1 cellular context compared by ENCODE assay signal in the genomic region with DNA sequence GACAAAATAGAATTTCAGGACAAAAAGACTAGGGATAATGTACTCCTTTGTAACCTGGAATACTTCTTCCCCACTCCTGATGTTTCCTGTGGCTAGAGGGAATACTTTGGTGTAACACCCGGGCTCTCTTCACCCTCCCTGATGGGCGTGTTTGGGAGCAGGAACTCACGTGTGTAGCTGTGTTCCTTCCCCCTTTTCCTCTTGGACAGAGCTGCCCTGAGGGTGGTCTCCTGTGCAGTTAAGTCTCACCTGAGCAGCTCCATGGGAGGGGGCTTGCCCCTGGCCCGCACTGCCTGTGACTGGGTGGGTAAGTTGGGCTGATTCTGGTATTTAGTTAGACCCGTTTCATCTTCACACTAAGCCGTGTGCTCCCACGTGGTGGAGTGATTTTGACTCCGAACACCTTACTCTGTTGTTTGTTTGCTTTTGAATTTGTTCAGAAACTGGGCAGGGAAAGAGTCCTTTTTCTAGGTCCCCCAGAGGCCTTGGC.
A peak's percentile ranks its signal among the peaks of the same experiment; 100 is the strongest.
TF ChIP-seq lines count a peak whose summit lies in the region.

No MANE protein-coding gene starts in this region.

TF ChIP-seq in HepG2, 621 proteins besides CTCF, POLR2A, EP300 and RAD21 (continued from another document and continues in another):
- TF ChIP-seq KLF12 (CRISPR knock-in tag; IDR thresholded peaks at IDR 0.05; ENCODE audit: borderline replicate concordance) (peak; percentile 85; the same call in 1 of the 2 replicates), SMYD3 (CRISPR knock-in tag; IDR thresholded peaks at IDR 0.05) (0 out of 2 replicates have a peak, but pooled peaks have one; percentile 61), ZSCAN22 (CRISPR knock-in tag; IDR thresholded peaks at IDR 0.05) (no peak; the same call in 1 of the 2 replicates), PTBP1 (IDR thresholded peaks at IDR 0.05; ENCODE audit: low read depth, low read length, poor library complexity, severe bottlenecking) (no peak), ZNF343 (CRISPR knock-in tag; IDR thresholded peaks at IDR 0.05) (peak; percentile 66), ZSCAN30 (CRISPR knock-in tag; IDR thresholded peaks at IDR 0.05) (no peak), SOX6 (IDR thresholded peaks at IDR 0.05) (no peak), SOX6 (CRISPR knock-in tag; IDR thresholded peaks at IDR 0.05) (peak; percentile 44; the same call in 1 of the 2 replicates), ZNF260 (CRISPR knock-in tag; IDR thresholded peaks at IDR 0.05; ENCODE audit: borderline replicate concordance, low read depth) (no peak), SMARCC2 (IDR thresholded peaks at IDR 0.05) (no peak), POLR2G (IDR thresholded peaks at IDR 0.05; ENCODE audit: low read depth, low read length) (peak; percentile 95), ZZZ3 (CRISPR knock-in tag; IDR thresholded peaks at IDR 0.05; ENCODE audit: borderline replicate concordance) (peak; percentile 48; the same call in 1 of the 2 replicates), NFIB (CRISPR knock-in tag; IDR thresholded peaks at IDR 0.05; ENCODE audit: borderline replicate concordance) (no peak), RELA (CRISPR knock-in tag; IDR thresholded peaks at IDR 0.05) (peak; percentile 81; the same call in 1 of the 2 replicates), CENPT (CRISPR knock-in tag; IDR thresholded peaks at IDR 0.05; ENCODE audit: low read depth) (no peak), FOXC1 (CRISPR knock-in tag; IDR thresholded peaks at IDR 0.05; ENCODE audit: borderline replicate concordance) (peak; percentile 84; the same call in 1 of the 2 replicates), ZNF841 (CRISPR knock-in tag; IDR thresholded peaks at IDR 0.05; ENCODE audit: borderline replicate concordance) (no peak), SNAPC2 (CRISPR knock-in tag; IDR thresholded peaks at IDR 0.05) (peak; percentile 49; the same call in 1 of the 2 replicates), ZNF749 (CRISPR knock-in tag; IDR thresholded peaks at IDR 0.05; ENCODE audit: borderline replicate concordance) (0 out of 2 replicates have a peak, but pooled peaks have one; percentile 54), CAMTA2 (CRISPR knock-in tag; IDR thresholded peaks at IDR 0.05; ENCODE audit: borderline replicate concordance) (no peak), DNMT1 (CRISPR knock-in tag; IDR thresholded peaks at IDR 0.05) (no peak), ZSCAN21 (CRISPR knock-in tag; IDR thresholded peaks at IDR 0.05; ENCODE audit: borderline replicate concordance) (peak; percentile 58), KDM1A (CRISPR knock-in tag; IDR thresholded peaks at IDR 0.05) (no peak), SP4 (CRISPR knock-in tag; IDR thresholded peaks at IDR 0.05) (peak; percentile 70), TMF1 (CRISPR knock-in tag; IDR thresholded peaks at IDR 0.05; ENCODE audit: low read depth) (0 out of 2 replicates have a peak, but pooled peaks have one; percentile 38), ZNF850 (CRISPR knock-in tag; conservative IDR thresholded peaks at IDR 0.05) (no peak), ZNF3 (CRISPR knock-in tag; IDR thresholded peaks at IDR 0.05) (no peak), ZNF543 (CRISPR knock-in tag; IDR thresholded peaks at IDR 0.05) (peak; percentile 72; the same call in 1 of the 2 replicates), ZNF772 (CRISPR knock-in tag; IDR thresholded peaks at IDR 0.05) (peak; percentile 47; the same call in 1 of the 2 replicates), MED1 (CRISPR knock-in tag; IDR thresholded peaks at IDR 0.05) (peak; percentile 81), RXRB (CRISPR knock-in tag; IDR thresholded peaks at IDR 0.05; ENCODE audit: borderline replicate concordance) (peak; percentile 64), PHF5A (CRISPR knock-in tag; IDR thresholded peaks at IDR 0.05; ENCODE audit: low read depth, unreplicated experiment) (no peak), MEIS1 (CRISPR knock-in tag; IDR thresholded peaks at IDR 0.05; ENCODE audit: borderline replicate concordance) (no peak), ZBTB8A (CRISPR knock-in tag; IDR thresholded peaks at IDR 0.05; ENCODE audit: borderline replicate concordance, low read depth) (no peak; the same call in 1 of the 2 replicates)
- TF ChIP-seq, protein P1, sequence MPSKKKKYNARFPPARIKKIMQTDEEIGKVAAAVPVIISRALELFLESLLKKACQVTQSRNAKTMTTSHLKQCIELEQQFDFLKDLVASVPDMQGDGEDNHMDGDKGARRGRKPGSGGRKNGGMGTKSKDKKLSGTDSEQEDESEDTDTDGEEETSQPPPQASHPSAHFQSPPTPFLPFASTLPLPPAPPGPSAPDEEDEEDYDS (CRISPR knock-in tag; IDR thresholded peaks at IDR 0.05), result peak; percentile 50
- TF ChIP-seq, protein P2, sequence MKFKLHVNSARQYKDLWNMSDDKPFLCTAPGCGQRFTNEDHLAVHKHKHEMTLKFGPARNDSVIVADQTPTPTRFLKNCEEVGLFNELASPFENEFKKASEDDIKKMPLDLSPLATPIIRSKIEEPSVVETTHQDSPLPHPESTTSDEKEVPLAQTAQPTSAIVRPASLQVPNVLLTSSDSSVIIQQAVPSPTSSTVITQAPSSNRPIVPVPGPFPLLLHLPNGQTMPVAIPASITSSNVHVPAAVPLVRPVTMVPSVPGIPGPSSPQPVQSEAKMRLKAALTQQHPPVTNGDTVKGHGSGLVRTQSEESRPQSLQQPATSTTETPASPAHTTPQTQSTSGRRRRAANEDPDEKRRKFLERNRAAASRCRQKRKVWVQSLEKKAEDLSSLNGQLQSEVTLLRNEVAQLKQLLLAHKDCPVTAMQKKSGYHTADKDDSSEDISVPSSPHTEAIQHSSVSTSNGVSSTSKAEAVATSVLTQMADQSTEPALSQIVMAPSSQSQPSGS (CRISPR knock-in tag; IDR thresholded peaks at IDR 0.05), result peak; percentile 60
- TF ChIP-seq, protein P3, sequence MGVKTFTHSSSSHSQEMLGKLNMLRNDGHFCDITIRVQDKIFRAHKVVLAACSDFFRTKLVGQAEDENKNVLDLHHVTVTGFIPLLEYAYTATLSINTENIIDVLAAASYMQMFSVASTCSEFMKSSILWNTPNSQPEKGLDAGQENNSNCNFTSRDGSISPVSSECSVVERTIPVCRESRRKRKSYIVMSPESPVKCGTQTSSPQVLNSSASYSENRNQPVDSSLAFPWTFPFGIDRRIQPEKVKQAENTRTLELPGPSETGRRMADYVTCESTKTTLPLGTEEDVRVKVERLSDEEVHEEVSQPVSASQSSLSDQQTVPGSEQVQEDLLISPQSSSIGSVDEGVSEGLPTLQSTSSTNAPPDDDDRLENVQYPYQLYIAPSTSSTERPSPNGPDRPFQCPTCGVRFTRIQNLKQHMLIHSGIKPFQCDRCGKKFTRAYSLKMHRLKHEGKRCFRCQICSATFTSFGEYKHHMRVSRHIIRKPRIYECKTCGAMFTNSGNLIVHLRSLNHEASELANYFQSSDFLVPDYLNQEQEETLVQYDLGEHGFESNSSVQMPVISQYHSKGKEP (CRISPR knock-in tag; IDR thresholded peaks at IDR 0.05), result peak; percentile 79
- TF ChIP-seq, protein P4, sequence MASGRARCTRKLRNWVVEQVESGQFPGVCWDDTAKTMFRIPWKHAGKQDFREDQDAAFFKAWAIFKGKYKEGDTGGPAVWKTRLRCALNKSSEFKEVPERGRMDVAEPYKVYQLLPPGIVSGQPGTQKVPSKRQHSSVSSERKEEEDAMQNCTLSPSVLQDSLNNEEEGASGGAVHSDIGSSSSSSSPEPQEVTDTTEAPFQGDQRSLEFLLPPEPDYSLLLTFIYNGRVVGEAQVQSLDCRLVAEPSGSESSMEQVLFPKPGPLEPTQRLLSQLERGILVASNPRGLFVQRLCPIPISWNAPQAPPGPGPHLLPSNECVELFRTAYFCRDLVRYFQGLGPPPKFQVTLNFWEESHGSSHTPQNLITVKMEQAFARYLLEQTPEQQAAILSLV (CRISPR knock-in tag; IDR thresholded peaks at IDR 0.05; ENCODE audit: borderline replicate concordance), result no peak
- TF ChIP-seq, protein P5, sequence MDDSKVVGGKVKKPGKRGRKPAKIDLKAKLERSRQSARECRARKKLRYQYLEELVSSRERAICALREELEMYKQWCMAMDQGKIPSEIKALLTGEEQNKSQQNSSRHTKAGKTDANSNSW (CRISPR knock-in tag; IDR thresholded peaks at IDR 0.05; ENCODE audit: borderline replicate concordance), result no peak
- TF ChIP-seq, protein P6, sequence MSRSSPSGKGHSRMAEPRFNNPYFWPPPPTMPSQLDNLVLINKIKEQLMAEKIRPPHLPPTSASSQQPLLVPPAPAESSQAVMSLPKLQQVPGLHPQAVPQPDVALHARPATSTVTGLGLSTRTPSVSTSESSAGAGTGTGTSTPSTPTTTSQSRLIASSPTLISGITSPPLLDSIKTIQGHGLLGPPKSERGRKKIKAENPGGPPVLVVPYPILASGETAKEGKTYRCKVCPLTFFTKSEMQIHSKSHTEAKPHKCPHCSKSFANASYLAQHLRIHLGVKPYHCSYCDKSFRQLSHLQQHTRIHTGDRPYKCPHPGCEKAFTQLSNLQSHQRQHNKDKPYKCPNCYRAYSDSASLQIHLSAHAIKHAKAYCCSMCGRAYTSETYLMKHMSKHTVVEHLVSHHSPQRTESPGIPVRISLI (CRISPR knock-in tag; IDR thresholded peaks at IDR 0.05; ENCODE audit: borderline replicate concordance), result peak; percentile 28; the same call in 1 of the 2 replicates
- TF ChIP-seq, protein P7, sequence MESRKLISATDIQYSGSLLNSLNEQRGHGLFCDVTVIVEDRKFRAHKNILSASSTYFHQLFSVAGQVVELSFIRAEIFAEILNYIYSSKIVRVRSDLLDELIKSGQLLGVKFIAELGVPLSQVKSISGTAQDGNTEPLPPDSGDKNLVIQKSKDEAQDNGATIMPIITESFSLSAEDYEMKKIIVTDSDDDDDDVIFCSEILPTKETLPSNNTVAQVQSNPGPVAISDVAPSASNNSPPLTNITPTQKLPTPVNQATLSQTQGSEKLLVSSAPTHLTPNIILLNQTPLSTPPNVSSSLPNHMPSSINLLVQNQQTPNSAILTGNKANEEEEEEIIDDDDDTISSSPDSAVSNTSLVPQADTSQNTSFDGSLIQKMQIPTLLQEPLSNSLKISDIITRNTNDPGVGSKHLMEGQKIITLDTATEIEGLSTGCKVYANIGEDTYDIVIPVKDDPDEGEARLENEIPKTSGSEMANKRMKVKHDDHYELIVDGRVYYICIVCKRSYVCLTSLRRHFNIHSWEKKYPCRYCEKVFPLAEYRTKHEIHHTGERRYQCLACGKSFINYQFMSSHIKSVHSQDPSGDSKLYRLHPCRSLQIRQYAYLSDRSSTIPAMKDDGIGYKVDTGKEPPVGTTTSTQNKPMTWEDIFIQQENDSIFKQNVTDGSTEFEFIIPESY (CRISPR knock-in tag; IDR thresholded peaks at IDR 0.05), result peak; percentile 63; the same call in 1 of the 2 replicates
- TF ChIP-seq, protein P8, sequence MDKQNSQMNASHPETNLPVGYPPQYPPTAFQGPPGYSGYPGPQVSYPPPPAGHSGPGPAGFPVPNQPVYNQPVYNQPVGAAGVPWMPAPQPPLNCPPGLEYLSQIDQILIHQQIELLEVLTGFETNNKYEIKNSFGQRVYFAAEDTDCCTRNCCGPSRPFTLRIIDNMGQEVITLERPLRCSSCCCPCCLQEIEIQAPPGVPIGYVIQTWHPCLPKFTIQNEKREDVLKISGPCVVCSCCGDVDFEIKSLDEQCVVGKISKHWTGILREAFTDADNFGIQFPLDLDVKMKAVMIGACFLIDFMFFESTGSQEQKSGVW (CRISPR knock-in tag; IDR thresholded peaks at IDR 0.05; ENCODE audit: borderline replicate concordance), result no peak
- TF ChIP-seq, protein P9, sequence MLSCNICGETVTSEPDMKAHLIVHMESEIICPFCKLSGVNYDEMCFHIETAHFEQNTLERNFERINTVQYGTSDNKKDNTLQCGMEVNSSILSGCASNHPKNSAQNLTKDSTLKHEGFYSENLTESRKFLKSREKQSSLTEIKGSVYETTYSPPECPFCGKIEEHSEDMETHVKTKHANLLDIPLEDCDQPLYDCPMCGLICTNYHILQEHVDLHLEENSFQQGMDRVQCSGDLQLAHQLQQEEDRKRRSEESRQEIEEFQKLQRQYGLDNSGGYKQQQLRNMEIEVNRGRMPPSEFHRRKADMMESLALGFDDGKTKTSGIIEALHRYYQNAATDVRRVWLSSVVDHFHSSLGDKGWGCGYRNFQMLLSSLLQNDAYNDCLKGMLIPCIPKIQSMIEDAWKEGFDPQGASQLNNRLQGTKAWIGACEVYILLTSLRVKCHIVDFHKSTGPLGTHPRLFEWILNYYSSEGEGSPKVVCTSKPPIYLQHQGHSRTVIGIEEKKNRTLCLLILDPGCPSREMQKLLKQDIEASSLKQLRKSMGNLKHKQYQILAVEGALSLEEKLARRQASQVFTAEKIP (CRISPR knock-in tag; IDR thresholded peaks at IDR 0.05; ENCODE audit: borderline replicate concordance), result no peak
- TF ChIP-seq, protein P10, sequence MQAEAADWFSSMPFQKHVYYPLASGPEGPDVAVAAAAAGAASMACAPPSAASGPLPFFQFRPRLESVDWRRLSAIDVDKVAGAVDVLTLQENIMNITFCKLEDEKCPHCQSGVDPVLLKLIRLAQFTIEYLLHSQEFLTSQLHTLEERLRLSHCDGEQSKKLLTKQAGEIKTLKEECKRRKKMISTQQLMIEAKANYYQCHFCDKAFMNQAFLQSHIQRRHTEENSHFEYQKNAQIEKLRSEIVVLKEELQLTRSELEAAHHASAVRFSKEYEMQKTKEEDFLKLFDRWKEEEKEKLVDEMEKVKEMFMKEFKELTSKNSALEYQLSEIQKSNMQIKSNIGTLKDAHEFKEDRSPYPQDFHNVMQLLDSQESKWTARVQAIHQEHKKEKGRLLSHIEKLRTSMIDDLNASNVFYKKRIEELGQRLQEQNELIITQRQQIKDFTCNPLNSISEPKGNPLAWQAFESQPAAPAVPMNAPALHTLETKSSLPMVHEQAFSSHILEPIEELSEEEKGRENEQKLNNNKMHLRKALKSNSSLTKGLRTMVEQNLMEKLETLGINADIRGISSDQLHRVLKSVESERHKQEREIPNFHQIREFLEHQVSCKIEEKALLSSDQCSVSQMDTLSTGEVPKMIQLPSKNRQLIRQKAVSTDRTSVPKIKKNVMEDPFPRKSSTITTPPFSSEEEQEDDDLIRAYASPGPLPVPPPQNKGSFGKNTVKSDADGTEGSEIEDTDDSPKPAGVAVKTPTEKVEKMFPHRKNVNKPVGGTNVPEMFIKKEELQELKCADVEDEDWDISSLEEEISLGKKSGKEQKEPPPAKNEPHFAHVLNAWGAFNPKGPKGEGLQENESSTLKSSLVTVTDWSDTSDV (CRISPR knock-in tag; IDR thresholded peaks at IDR 0.05), result no peak
- TF ChIP-seq, protein P11, sequence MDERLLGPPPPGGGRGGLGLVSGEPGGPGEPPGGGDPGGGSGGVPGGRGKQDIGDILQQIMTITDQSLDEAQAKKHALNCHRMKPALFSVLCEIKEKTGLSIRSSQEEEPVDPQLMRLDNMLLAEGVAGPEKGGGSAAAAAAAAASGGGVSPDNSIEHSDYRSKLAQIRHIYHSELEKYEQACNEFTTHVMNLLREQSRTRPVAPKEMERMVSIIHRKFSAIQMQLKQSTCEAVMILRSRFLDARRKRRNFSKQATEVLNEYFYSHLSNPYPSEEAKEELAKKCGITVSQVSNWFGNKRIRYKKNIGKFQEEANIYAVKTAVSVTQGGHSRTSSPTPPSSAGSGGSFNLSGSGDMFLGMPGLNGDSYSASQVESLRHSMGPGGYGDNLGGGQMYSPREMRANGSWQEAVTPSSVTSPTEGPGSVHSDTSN (CRISPR knock-in tag; IDR thresholded peaks at IDR 0.05), result no peak
